In the genomic region with DNA sequence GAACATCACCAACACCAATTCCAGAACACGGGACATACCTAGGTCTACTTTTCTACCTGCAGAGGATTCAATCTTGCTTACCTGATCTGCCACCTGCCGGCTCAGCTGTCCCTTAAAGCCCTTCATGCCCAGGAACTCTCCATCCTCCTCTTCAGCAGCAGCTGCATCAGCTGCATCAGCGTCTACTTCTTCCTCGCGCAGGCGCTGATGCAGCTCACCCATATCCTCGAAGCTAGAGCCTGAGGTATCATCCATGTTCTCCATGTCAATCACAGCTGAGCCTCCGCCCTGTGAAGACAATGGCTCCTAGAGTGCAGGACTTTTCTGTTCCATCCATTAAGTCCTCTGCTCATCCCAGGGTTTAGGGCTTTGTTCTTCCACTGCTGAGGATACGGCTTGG, we compare ENCODE assay signal across 10 cellular contexts. TPM values are rescaled to one million over a fixed set of nuclear protein-coding genes. Genes with fewer than 3 reads are reported as not detected.
DNase-seq lines count a peak whose midpoint lies in the region; TF ChIP-seq lines count a peak whose summit lies in the region.
"Had no signal": no experiment of that assay in that cellular context is flagged by ENCODE, and none has a peak within 500 bp of the region (broad histone marks: within the 10 kb centered on the region; RNA-seq: fewer than 3 reads in every experiment).

No MANE protein-coding gene starts in this region.

- no peaks in the 10 kb centered on the region for H3K9me3 ChIP-seq in HAP-1
- no peaks in the 10 kb centered on the region for H3K9me3 ChIP-seq in SU-DHL-6 (ENCODE audit: insufficient read depth, low read length)
- no peaks in the 10 kb centered on the region for H3K9me3 ChIP-seq in iPS-18a (ENCODE audit: control insufficient read depth, low read depth, low read length)
- H3K9me3 ChIP-seq in stomach smooth muscle (ENCODE audit: control insufficient read depth in 2 of 2, low read length in 2 of 2), result no peaks in the 10 kb centered on the region

- peaks cover 67% of the 10 kb centered on the region for H3K36me3 ChIP-seq in HAP-1 (replicated peaks)
- peaks cover 17% of the 10 kb centered on the region; the same call in 1 of the 2 replicates for H3K36me3 ChIP-seq in SU-DHL-6 (ENCODE audit: low read length)
- H3K36me3 ChIP-seq in iPS-18a (ENCODE audit: control insufficient read depth, low read depth, low read length), result peaks cover 55% of the 10 kb centered on the region
- peaks cover 40 to 52% of the 10 kb centered on the region in 2 donors for H3K36me3 ChIP-seq in stomach smooth muscle (ENCODE audit: control insufficient read depth in 2 of 2, insufficient read depth in 2 of 2, low read length in 2 of 2)

- H3K27me3 ChIP-seq in HAP-1 (ENCODE audit: low read depth) (no peaks in the 10 kb centered on the region), SU-DHL-6 (ENCODE audit: low read length) (no peaks in the 10 kb centered on the region), iPS-18a (ENCODE audit: control insufficient read depth, insufficient read depth, low read length) (no peaks in the 10 kb centered on the region), stomach smooth muscle (ENCODE audit: control insufficient read depth in 1 of 2, insufficient read depth in 2 of 2, low read length in 2 of 2) (no peaks in the 10 kb centered on the region)

- peaks cover 6% of the 10 kb centered on the region for H3K4me1 ChIP-seq in HAP-1
- peaks cover 5% of the 10 kb centered on the region for H3K4me1 ChIP-seq in iPS-18a (ENCODE audit: control insufficient read depth, low read depth, low read length)
- H3K4me1 ChIP-seq in stomach smooth muscle (ENCODE audit: control insufficient read depth, insufficient read depth, low read length), result peaks cover 23% of the 10 kb centered on the region

- in situ Hi-C loops in HAP-1 (cut with MboI; ENCODE audit: low sequenced_read_pairs), result no loop called here

- no peak overlapping the region for H2AFZ ChIP-seq in SU-DHL-6 (ENCODE audit: low read depth, low read length, severe bottlenecking)

- H3K9me2 ChIP-seq in SU-DHL-6 (replicated peaks; ENCODE audit: insufficient read depth, low read length), result no peaks in the 10 kb centered on the region

- peak overlapping the region; percentile 98 for H3K4me3 ChIP-seq in HAP-1
- H3K4me3 ChIP-seq in SU-DHL-6 (ENCODE audit: insufficient read depth, low read length, poor library complexity, severe bottlenecking), result peak overlapping the region; percentile 88
- H3K4me3 ChIP-seq in iPS-18a (ENCODE audit: low read length), result peak overlapping the region; percentile 100
- H3K4me3 ChIP-seq in stomach smooth muscle (ENCODE audit: low read length in 2 of 2), result peak overlapping the region; percentile 89 to 100

- H3K9ac ChIP-seq in SU-DHL-6 (ENCODE audit: low read length) (peak overlapping the region; percentile 86), iPS-18a (ENCODE audit: low read length) (peak overlapping the region; percentile 100), stomach smooth muscle (ENCODE audit: low read length in 2 of 2) (peak overlapping the region; percentile 89 to 97)

- peaks cover 44% of the 10 kb centered on the region for H3K79me2 ChIP-seq in SU-DHL-6 (ENCODE audit: insufficient read depth, low read length)

- H4K20me1 ChIP-seq in SU-DHL-6 (ENCODE audit: low read depth, low read length), result no peaks in the 10 kb centered on the region

- peaks cover 13% of the 10 kb centered on the region for H3F3A ChIP-seq in SU-DHL-6 (ENCODE audit: insufficient read depth)

- DNase-seq in HAP-1 (ENCODE audit: low spot score in 2 of 2) (no peak), H4 (ENCODE audit: low spot score) (no peak), NAMALWA (ENCODE audit: low spot score) (no peak), NCI-H2081 treated with DMSO at 0.1 percent for 48 hours (lab: John Stamatoyannopoulos, UW) (no peak), glomerular visceral epithelial cell (ENCODE audit: extremely low spot score) (no peak)
- DNase-seq: anterior cingulate cortex, T-helper 9 cell had no signal

- H3K27ac ChIP-seq in SU-DHL-6 (ENCODE audit: low read depth, low read length) (no peak overlapping the region), iPS-18a (ENCODE audit: low read length) (no peak overlapping the region), stomach smooth muscle (ENCODE audit: low read length) (no peak overlapping the region)

- peak overlapping the region; percentile 62 for H3K4me2 ChIP-seq in SU-DHL-6 (ENCODE audit: low read depth, low read length, poor library complexity, severe bottlenecking)

- no peak for TF ChIP-seq CTCF in SU-DHL-6 (IDR thresholded peaks at IDR 0.05; ENCODE audit: insufficient read depth, low read length, poor library complexity, severe bottlenecking)

RNA-seq across cellular contexts. Expression of a gene that starts 0.9 kb away (rescaled TPM):
- 188 and 210 TPM in 2 replicates for total RNA-seq in H4 (2014; rRNA removed; shearing (Covaris generic))

RNA-seq across cellular contexts. Expression of a gene that starts 1.1 kb away (rescaled TPM):
- total RNA-seq in H4 (2014; rRNA removed; shearing (Covaris generic)), result 63.8 and 77.5 TPM in 2 replicates

RNA-seq across cellular contexts. Expression of a gene that starts 5.7 kb away (rescaled TPM):
- total RNA-seq in H4 (2014; rRNA removed; shearing (Covaris generic)), result 1.0 and 1.8 TPM in 2 replicates

RNA-seq across cellular contexts. Expression of a gene that starts 38.4 kb away (rescaled TPM):
- total RNA-seq in H4 (2014; rRNA removed; shearing (Covaris generic)), result 9.9 and 11.3 TPM in 2 replicates
